ENCODE assay signal across 1 cellular context in the genomic region with DNA sequence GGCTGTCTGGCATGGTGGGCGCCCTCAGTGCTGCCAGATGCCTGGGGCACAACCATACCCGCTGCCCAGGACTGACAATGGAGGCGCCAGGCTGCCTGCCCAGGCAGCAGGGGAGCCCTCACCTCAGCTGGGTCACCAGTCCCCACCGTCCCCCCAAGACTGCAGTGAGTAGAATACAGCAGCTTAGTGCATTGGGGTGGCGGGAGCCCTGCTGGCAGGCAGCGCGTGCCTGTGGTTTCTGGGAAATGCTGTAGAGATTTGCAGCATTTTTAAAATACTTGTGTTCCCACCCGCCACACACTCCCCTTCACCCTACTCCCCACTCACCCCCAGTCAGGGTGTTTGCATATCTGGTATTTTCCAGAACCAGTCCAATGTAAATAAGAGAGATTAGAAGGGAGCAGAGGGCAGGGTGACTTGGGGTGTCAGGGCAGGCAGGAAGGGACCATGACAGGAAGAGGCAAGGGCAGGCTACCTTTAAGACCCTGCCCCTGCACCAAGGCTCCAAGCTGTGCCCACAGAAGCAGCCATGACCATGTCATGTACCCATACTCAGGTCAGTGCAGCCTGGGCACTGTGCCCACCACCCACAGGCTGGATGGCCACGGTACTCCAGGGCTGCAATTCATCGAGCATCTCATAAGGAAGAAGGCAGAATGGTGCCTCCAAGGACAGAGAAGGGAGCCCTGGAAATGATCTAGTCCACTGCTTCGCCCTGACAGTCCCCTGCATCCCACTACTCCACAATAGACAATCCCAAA.
TF ChIP-seq lines count a peak whose summit lies in the region.

No MANE protein-coding gene starts in this region.

TF ChIP-seq in liver, 16 proteins besides CTCF, POLR2A, EP300 and RAD21 (continued from another document):
- TF ChIP-seq, protein P1, sequence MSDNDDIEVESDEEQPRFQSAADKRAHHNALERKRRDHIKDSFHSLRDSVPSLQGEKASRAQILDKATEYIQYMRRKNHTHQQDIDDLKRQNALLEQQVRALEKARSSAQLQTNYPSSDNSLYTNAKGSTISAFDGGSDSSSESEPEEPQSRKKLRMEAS (IDR thresholded peaks at IDR 0.05) = peak; percentile 39
- TF ChIP-seq, protein P2, sequence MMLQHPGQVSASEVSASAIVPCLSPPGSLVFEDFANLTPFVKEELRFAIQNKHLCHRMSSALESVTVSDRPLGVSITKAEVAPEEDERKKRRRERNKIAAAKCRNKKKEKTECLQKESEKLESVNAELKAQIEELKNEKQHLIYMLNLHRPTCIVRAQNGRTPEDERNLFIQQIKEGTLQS (IDR thresholded peaks at IDR 0.05) = no peak
TF ChIP-seq in liver: peak in this region for 11.
